ENCODE assay signal across 8 cellular contexts in genomic region chr5:36240779-36241635, GRCh38. TPM values are rescaled to one million over a fixed set of nuclear protein-coding genes. Genes with fewer than 3 reads are reported as not detected.
DNase-seq lines count a peak whose midpoint lies in the region; ATAC-seq and TF ChIP-seq lines count a peak whose summit lies in the region.

No MANE protein-coding gene starts in this region.

- no peak for TF ChIP-seq CTCF in GM23338 (conservative IDR thresholded peaks at IDR 0.05; ENCODE audit: low read depth in 2 of 2)
- TF ChIP-seq CTCF in astrocyte of the cerebellum (IDR thresholded peaks at IDR 0.05; ENCODE audit: low read depth, low read length, missing control alignments): peak; percentile 4
- no peak for TF ChIP-seq CTCF in hepatocyte (IDR thresholded peaks at IDR 0.05; ENCODE audit: poor library complexity)

- in situ Hi-C loops in astrocyte of the cerebellum (cut with HindIII; ENCODE audit: low sequenced_read_pairs): no loop called here

- WGBS in hepatocyte (ENCODE audit: low lambda C conversion rate, missing lambda C conversion rate): 1% methylated on average over 46 of the region's 62 CpGs

- H2AFZ ChIP-seq in GM23338 (peak overlapping the region; percentile 89), hepatocyte (peak overlapping the region; percentile 76)

- peak; percentile 27 for DNase-seq in GF-D8 (lab: John Stamatoyannopoulos, UW)
- peak; percentile 79 for DNase-seq in GM23338 (ENCODE audit: low spot score)
- peak in 4 of 5 donors; percentile 13 to 37 (median 34) for DNase-seq in T-helper 1 cell
- DNase-seq in astrocyte of the cerebellum (ENCODE audit: low read depth): no peak
- DNase-seq in hepatocyte (ENCODE audit: low spot score): peak; percentile 87

- H3K27me3 ChIP-seq in GM23338 (ENCODE audit: insufficient read depth) (peaks cover 20% of the 10 kb centered on the region), hepatocyte (no peaks in the 10 kb centered on the region), rectal smooth muscle tissue (ENCODE audit: control insufficient read depth, insufficient read depth, low read length) (no peaks in the 10 kb centered on the region)

- no peaks in the 10 kb centered on the region for H3K36me3 ChIP-seq in GM23338 (ENCODE audit: insufficient read depth)
- no peaks in the 10 kb centered on the region for H3K36me3 ChIP-seq in KOPT-K1 (ENCODE audit: insufficient read depth, low read length)
- no peaks in the 10 kb centered on the region for H3K36me3 ChIP-seq in hepatocyte (replicated peaks; ENCODE audit: insufficient read depth, low read depth)
- no peaks in the 10 kb centered on the region for H3K36me3 ChIP-seq in rectal smooth muscle tissue (ENCODE audit: control insufficient read depth, insufficient read depth, low read length)

- peaks cover 20% of the 10 kb centered on the region for H3K4me1 Mint-ChIP-seq in GM23338

- H3K9me3 ChIP-seq in KOPT-K1 (ENCODE audit: insufficient read depth, low read length, poor library complexity, severe bottlenecking) (no peaks in the 10 kb centered on the region), hepatocyte (ENCODE audit: low read depth) (no peaks in the 10 kb centered on the region)

- peak overlapping the region; percentile 59; the same call in 1 of the 2 replicates for H3K27ac Mint-ChIP-seq in GM23338

- H3K27ac ChIP-seq in GM23338 (ENCODE audit: low read depth) (peak overlapping the region; percentile 78; the same call in 1 of the 2 replicates), KOPT-K1 (ENCODE audit: low read depth, low read length, poor library complexity, severe bottlenecking) (peak overlapping the region; percentile 85), hepatocyte (peak overlapping the region; percentile 99), rectal smooth muscle tissue (ENCODE audit: low read depth, low read length) (peak overlapping the region; percentile 96)

- no peaks in the 10 kb centered on the region for H3F3A ChIP-seq in GM23338 (replicated peaks; ENCODE audit: low read depth)

- H4K20me1 ChIP-seq in GM23338 (replicated peaks; ENCODE audit: insufficient read depth) (no peaks in the 10 kb centered on the region), hepatocyte (ENCODE audit: insufficient read depth, poor library complexity, severe bottlenecking) (no peaks in the 10 kb centered on the region)

- H3K36me3 Mint-ChIP-seq in GM23338 (ENCODE audit: low read depth): peaks cover 10% of the 10 kb centered on the region; the same call in 2 of the 3 replicates

- ATAC-seq in GM23338: peak; percentile 72
- no peak for ATAC-seq in HG02623 (IDR thresholded peaks at IDR 0.05; ENCODE audit: unreplicated experiment)

- peaks cover 19% of the 10 kb centered on the region for H3K27me3 Mint-ChIP-seq in GM23338 (ENCODE audit: insufficient read depth, low read depth, poor library complexity)

- H3K9ac ChIP-seq in rectal smooth muscle tissue (ENCODE audit: low read length): peak overlapping the region; percentile 91

- H3K79me2 ChIP-seq in GM23338 (replicated peaks; ENCODE audit: insufficient read depth) (no peaks in the 10 kb centered on the region; the same call in 1 of the 2 replicates), hepatocyte (peaks cover 47% of the 10 kb centered on the region)

- H3K4me2 ChIP-seq in GM23338 (peak overlapping the region; percentile 87), hepatocyte (peak overlapping the region; percentile 80)

- no peaks in the 10 kb centered on the region; the same call in 1 of the 2 replicates for H3K9me2 ChIP-seq in GM23338 (ENCODE audit: insufficient read depth)
- no peaks in the 10 kb centered on the region for H3K9me2 ChIP-seq in hepatocyte (replicated peaks; ENCODE audit: insufficient read depth)

- H3K9me3 Mint-ChIP-seq in GM23338: peaks cover 13% of the 10 kb centered on the region; the same call in 2 of the 3 replicates

- H3K4me1 ChIP-seq in GM23338 (ENCODE audit: insufficient read depth) (peaks cover 11% of the 10 kb centered on the region), hepatocyte (ENCODE audit: insufficient read depth) (peaks cover 39% of the 10 kb centered on the region), rectal smooth muscle tissue (ENCODE audit: control insufficient read depth, insufficient read depth, low read length) (peaks cover 22% of the 10 kb centered on the region)

- H3K4me3 ChIP-seq in GM23338: peak overlapping the region; percentile 86
- H3K4me3 ChIP-seq in astrocyte of the cerebellum (ENCODE audit: low read depth, low read length): peak overlapping the region; percentile 74
- H3K4me3 ChIP-seq in hepatocyte: peak overlapping the region; percentile 58
- peak overlapping the region; percentile 84 for H3K4me3 ChIP-seq in rectal smooth muscle tissue (ENCODE audit: low read length)

- H3K4me3 Mint-ChIP-seq in GM23338: peak overlapping the region; percentile 78

TF ChIP-seq in GM23338, 12 proteins besides CTCF, POLR2A, EP300 and RAD21:
- TF ChIP-seq JUNB (IDR thresholded peaks at IDR 0.05; ENCODE audit: unreplicated experiment) (no peak), POLR2AphosphoS5 (IDR thresholded peaks at IDR 0.05; ENCODE audit: low read depth) (peak; percentile 49; the same call in 1 of the 2 replicates)

RNA-seq across cellular contexts. Expression of gene NADK2, which starts 0.7 kb away (rescaled TPM):
- 11.8 and 16.0 TPM in 2 replicates for total RNA-seq in GM23338 (2014; rRNA removed; shearing (Covaris generic))
- polyA plus RNA-seq in GM23338 (2016; fragmentation: Nextera tagmentation; extraction: Ambion mirVana) (4.5 and 4.6 TPM in 2 replicates), hepatocyte (33.8 and 43.1 TPM in 2 replicates)
- 83.0 and 102 TPM in 2 replicates for total RNA-seq in hepatocyte
